Comparison of ENCODE assay signal across 16 cellular contexts in the genomic region with DNA sequence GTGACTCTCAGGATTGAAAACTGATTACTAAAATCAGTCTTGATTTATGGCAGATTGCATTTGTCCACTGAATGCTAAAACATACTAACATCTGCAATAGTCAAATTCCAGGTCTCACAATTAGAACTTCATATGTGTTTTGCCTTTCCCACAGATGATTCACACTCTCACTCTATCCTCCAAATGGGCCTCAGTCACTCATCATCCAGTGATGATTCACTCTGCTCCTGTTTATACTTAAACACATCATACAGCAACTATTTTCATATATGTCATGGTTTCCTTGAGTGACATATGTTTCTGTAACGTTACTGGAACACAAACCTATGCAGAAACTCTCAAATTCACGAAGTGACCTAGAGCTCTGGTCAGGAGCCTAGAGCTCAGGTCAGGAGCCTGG.
DNase-seq lines count a peak whose midpoint lies in the region; ATAC-seq, FAIRE-seq and TF ChIP-seq lines count a peak whose summit lies in the region.
"Had no signal": no experiment of that assay in that cellular context is flagged by ENCODE, and none has a peak within 500 bp of the region (broad histone marks: within the 10 kb centered on the region; RNA-seq: fewer than 3 reads in every experiment).

No MANE protein-coding gene starts in this region.

- H3K27ac ChIP-seq in mammary epithelial cell (ENCODE audit: insufficient read depth, low read depth, low read length): peak overlapping the region; percentile 82
- H3K27ac ChIP-seq: body of pancreas, WERI-Rb-1 had no signal

- no peaks in the 10 kb centered on the region for H3K79me2 ChIP-seq in mammary epithelial cell (ENCODE audit: insufficient read depth, low read length)

- intact Hi-C loops in mammary epithelial cell (cut with micrococcal nuclease): loop anchor here (5.0 kb wide), 1 partner anchor 125 kb away; no protein-coding TSS in a partner anchor

- peak overlapping the region; percentile 40 for H2AFZ ChIP-seq in mammary epithelial cell (ENCODE audit: low read depth, low read length)

- no peaks in the 10 kb centered on the region for H3K36me3 ChIP-seq in mammary epithelial cell (ENCODE audit: insufficient read depth, low read length)
- H3K36me3 ChIP-seq: WERI-Rb-1 had no signal

- TF ChIP-seq CTCF in mammary epithelial cell (conservative IDR thresholded peaks at IDR 0.05 in 1 of 2, IDR thresholded peaks at IDR 0.05 in 1 of 2; ENCODE audit: extremely low read depth in 1 of 2, insufficient read depth in 1 of 2, low read depth in 1 of 2, low read length in 2 of 2): no peak

- peaks cover 14% of the 10 kb centered on the region for H3K4me1 ChIP-seq in mammary epithelial cell (ENCODE audit: insufficient read depth, low read length)
- H3K4me1 ChIP-seq: body of pancreas had no signal

- no peaks in the 10 kb centered on the region for H3K27me3 ChIP-seq in mammary epithelial cell (ENCODE audit: insufficient read depth, low read length)
- H3K27me3 ChIP-seq: body of pancreas had no signal

- H3K4me3 ChIP-seq in mammary epithelial cell (replicated peaks in 1 of 3; ENCODE audit: insufficient read depth in 1 of 3, low read depth in 2 of 3, low read length in 3 of 3): no peak overlapping the region
- H3K4me3 ChIP-seq: body of pancreas, mucosa of descending colon had no signal

- H3K9ac ChIP-seq in mammary epithelial cell (ENCODE audit: insufficient read depth, low read length): no peak overlapping the region

- DNase-seq in DMS53 (lab: John Stamatoyannopoulos, UW) (peak; percentile 68), HTR-8/SVneo (ENCODE audit: insufficient read length, low spot score) (peak; percentile 10), mammary epithelial cell (peak; percentile 95), kidney tubule cell (ENCODE audit: low spot score) (peak; percentile 83), COLO668 (lab: John Stamatoyannopoulos, UW; ENCODE audit: unreplicated experiment) (no peak)
- no peak for DNase-seq in stimulated activated naive CD4-positive, alpha-beta T cell (lab: John Stamatoyannopoulos, UW)
- DNase-seq: body of pancreas; COR-L47; mucosa of descending colon; NCI-H1048; NCI-H69; SIG-M5; stimulated activated CD4-positive, alpha-beta T cell treated with anti-CD3 and anti-CD28 coated beads, Interleukin-4, amount 100 ng/mL, for 4 hours; WERI-Rb-1 had no signal

- ATAC-seq in HG02642 (IDR thresholded peaks at IDR 0.05; ENCODE audit: poor library complexity, unreplicated experiment) (no peak), HG03139 (IDR thresholded peaks at IDR 0.05; ENCODE audit: unreplicated experiment) (no peak)
- ATAC-seq: body of pancreas, mucosa of descending colon had no signal

- no TSS peak for BruUV-seq in mammary epithelial cell (replicated peaks; lab: Mats Ljungman, UMichigan)

- H3K9me3 ChIP-seq in mammary epithelial cell (replicated peaks; ENCODE audit: insufficient read depth, low read length): no peaks in the 10 kb centered on the region
- H3K9me3 ChIP-seq: body of pancreas, mucosa of descending colon had no signal

- peak overlapping the region; percentile 41 for H3K4me2 ChIP-seq in mammary epithelial cell (ENCODE audit: insufficient read depth, low read depth, low read length)

- CTCF ChIA-PET in mammary epithelial cell (lab: Charles Lee; ENCODE audit: low non-redundant PET): no interaction called here

- no peak for FAIRE-seq in HTR-8/SVneo (lab: Jason Lieb, UNC)

- in situ Hi-C loops in mammary epithelial cell (cut with MboI; ENCODE audit: low sequenced_read_pairs in 2 of 2): no loop called here

- dilution Hi-C loops in mammary epithelial cell (cut with HindIII; ENCODE audit: low sequenced_read_pairs): no loop called here

- no peaks in the 10 kb centered on the region for H4K20me1 ChIP-seq in mammary epithelial cell (ENCODE audit: insufficient read depth, low read length)

- 23% methylated on average over 2 of the region's 2 CpGs for WGBS in mammary epithelial cell (ENCODE audit: low coverage, missing lambda C conversion rate)

Comparison
In these comparisons a context has a peak if more than half of its experiments do, and no peak if none do; other contexts are left out.
1. DNase-seq: peak in DMS53 (single experiment), HTR-8/SVneo (single experiment), mammary epithelial cell (single experiment) and kidney tubule cell (single experiment); none in stimulated activated naive CD4-positive, alpha-beta T cell (0 of 6) and COLO668 (single experiment).